Comparison of ENCODE assay signal across 1 cellular context in the genomic region with DNA sequence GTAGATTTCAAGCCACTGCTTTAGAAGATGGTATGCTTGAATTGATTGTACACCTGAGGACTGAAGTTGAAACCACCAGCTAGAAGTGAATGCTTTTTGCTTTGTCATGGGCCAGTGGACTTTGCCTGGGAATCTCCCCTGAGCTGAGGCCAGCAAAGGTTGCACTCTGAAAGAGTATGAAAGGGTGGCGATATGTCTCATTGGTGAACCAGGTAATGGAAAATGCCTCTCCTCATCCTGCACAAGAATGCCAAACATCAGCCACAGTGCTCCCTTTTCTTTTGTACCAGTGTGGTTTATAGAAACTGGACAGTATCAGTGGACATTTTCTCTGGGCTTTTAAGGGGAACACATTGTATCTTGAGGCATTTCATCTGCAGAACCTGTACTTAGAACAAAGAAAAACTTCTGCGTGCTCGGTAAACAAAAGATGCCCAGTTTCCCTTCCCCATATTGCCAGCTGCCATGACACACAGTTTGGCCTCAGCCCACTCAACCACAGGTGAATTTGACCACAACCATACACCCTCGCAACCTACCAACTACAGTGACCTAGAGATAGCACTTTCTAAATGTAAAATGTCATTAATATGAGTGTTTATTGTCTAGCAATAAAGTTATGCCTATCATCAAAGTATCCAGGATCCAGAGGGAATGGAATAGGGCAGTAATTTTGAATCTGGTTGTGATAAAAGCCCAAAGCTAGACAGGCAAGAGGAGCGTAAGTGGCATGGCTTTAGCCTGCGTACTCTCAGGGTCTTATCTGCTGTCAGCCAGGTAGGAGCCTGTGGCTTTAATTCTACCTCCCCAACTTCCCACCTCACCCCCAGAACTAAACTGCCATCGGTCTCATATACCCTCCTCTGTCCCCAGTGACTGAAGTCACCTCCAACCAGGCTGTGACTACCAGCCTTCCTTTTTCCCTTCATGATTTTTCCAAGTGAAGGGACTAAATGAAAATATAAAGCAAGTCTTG.
A peak's percentile ranks its signal among the peaks of the same experiment; 100 is the strongest.
TF ChIP-seq lines count a peak whose summit lies in the region.

No MANE protein-coding gene starts in this region.

TF ChIP-seq in HepG2, 621 proteins besides CTCF, POLR2A, EP300 and RAD21 (continued from another document and continues in another):
- TF ChIP-seq, protein P1, sequence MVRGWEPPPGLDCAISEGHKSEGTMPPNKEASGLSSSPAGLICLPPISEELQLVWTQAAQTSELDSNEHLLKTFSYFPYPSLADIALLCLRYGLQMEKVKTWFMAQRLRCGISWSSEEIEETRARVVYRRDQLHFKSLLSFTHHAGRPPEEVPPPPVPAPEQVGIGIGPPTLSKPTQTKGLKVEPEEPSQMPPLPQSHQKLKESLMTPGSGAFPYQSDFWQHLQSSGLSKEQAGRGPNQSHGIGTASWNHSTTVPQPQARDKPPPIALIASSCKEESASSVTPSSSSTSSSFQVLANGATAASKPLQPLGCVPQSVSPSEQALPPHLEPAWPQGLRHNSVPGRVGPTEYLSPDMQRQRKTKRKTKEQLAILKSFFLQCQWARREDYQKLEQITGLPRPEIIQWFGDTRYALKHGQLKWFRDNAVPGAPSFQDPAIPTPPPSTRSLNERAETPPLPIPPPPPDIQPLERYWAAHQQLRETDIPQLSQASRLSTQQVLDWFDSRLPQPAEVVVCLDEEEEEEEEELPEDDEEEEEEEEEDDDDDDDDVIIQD (CRISPR knock-in tag; IDR thresholded peaks at IDR 0.05; ENCODE audit: low read depth): peak; percentile 62; the same call in 1 of the 2 replicates
- TF ChIP-seq, protein P2, sequence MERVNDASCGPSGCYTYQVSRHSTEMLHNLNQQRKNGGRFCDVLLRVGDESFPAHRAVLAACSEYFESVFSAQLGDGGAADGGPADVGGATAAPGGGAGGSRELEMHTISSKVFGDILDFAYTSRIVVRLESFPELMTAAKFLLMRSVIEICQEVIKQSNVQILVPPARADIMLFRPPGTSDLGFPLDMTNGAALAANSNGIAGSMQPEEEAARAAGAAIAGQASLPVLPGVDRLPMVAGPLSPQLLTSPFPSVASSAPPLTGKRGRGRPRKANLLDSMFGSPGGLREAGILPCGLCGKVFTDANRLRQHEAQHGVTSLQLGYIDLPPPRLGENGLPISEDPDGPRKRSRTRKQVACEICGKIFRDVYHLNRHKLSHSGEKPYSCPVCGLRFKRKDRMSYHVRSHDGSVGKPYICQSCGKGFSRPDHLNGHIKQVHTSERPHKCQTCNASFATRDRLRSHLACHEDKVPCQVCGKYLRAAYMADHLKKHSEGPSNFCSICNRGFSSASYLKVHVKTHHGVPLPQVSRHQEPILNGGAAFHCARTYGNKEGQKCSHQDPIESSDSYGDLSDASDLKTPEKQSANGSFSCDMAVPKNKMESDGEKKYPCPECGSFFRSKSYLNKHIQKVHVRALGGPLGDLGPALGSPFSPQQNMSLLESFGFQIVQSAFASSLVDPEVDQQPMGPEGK (CRISPR knock-in tag; IDR thresholded peaks at IDR 0.05): no peak
- no peak for TF ChIP-seq ZNF235 (CRISPR knock-in tag; IDR thresholded peaks at IDR 0.05; ENCODE audit: borderline replicate concordance)
- peak; percentile 10; the same call in 1 of the 2 replicates for TF ChIP-seq ARNTL (CRISPR knock-in tag; IDR thresholded peaks at IDR 0.05)
- TF ChIP-seq, protein P3, sequence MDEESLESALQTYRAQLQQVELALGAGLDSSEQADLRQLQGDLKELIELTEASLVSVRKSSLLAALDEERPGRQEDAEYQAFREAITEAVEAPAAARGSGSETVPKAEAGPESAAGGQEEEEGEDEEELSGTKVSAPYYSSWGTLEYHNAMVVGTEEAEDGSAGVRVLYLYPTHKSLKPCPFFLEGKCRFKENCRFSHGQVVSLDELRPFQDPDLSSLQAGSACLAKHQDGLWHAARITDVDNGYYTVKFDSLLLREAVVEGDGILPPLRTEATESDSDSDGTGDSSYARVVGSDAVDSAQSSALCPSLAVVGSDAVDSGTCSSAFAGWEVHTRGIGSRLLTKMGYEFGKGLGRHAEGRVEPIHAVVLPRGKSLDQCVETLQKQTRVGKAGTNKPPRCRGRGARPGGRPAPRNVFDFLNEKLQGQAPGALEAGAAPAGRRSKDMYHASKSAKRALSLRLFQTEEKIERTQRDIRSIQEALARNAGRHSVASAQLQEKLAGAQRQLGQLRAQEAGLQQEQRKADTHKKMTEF (CRISPR knock-in tag; IDR thresholded peaks at IDR 0.05): peak; percentile 48; the same call in 1 of the 2 replicates
- TF ChIP-seq ZNF34 (CRISPR knock-in tag; IDR thresholded peaks at IDR 0.05; ENCODE audit: borderline replicate concordance): no peak
- no peak for TF ChIP-seq TP53 (CRISPR knock-in tag; conservative IDR thresholded peaks at IDR 0.05)
- TF ChIP-seq, protein P4, sequence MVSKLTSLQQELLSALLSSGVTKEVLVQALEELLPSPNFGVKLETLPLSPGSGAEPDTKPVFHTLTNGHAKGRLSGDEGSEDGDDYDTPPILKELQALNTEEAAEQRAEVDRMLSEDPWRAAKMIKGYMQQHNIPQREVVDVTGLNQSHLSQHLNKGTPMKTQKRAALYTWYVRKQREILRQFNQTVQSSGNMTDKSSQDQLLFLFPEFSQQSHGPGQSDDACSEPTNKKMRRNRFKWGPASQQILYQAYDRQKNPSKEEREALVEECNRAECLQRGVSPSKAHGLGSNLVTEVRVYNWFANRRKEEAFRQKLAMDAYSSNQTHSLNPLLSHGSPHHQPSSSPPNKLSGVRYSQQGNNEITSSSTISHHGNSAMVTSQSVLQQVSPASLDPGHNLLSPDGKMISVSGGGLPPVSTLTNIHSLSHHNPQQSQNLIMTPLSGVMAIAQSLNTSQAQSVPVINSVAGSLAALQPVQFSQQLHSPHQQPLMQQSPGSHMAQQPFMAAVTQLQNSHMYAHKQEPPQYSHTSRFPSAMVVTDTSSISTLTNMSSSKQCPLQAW (CRISPR knock-in tag; IDR thresholded peaks at IDR 0.05): no peak; the same call in 1 of the 2 replicates
- TF ChIP-seq, protein P5, sequence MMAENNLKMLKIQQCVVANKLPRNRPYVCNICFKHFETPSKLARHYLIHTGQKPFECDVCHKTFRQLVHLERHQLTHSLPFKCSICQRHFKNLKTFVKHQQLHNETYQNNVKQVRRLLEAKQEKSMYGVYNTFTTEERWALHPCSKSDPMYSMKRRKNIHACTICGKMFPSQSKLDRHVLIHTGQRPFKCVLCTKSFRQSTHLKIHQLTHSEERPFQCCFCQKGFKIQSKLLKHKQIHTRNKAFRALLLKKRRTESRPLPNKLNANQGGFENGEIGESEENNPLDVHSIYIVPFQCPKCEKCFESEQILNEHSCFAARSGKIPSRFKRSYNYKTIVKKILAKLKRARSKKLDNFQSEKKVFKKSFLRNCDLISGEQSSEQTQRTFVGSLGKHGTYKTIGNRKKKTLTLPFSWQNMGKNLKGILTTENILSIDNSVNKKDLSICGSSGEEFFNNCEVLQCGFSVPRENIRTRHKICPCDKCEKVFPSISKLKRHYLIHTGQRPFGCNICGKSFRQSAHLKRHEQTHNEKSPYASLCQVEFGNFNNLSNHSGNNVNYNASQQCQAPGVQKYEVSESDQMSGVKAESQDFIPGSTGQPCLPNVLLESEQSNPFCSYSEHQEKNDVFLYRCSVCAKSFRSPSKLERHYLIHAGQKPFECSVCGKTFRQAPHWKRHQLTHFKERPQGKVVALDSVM (CRISPR knock-in tag; IDR thresholded peaks at IDR 0.05): no peak
- no peak for TF ChIP-seq ZNF143 (CRISPR knock-in tag; IDR thresholded peaks at IDR 0.05)
- TF ChIP-seq, protein P6, sequence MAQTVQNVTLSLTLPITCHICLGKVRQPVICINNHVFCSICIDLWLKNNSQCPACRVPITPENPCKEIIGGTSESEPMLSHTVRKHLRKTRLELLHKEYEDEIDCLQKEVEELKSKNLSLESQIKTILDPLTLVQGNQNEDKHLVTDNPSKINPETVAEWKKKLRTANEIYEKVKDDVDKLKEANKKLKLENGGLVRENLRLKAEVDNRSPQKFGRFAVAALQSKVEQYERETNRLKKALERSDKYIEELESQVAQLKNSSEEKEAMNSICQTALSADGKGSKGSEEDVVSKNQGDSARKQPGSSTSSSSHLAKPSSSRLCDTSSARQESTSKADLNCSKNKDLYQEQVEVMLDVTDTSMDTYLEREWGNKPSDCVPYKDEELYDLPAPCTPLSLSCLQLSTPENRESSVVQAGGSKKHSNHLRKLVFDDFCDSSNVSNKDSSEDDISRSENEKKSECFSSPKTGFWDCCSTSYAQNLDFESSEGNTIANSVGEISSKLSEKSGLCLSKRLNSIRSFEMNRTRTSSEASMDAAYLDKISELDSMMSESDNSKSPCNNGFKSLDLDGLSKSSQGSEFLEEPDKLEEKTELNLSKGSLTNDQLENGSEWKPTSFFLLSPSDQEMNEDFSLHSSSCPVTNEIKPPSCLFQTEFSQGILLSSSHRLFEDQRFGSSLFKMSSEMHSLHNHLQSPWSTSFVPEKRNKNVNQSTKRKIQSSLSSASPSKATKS (CRISPR knock-in tag; IDR thresholded peaks at IDR 0.05): no peak
- TF ChIP-seq SRF (IDR thresholded peaks at IDR 0.05; ENCODE audit: low read depth, low read length): no peak
- TF ChIP-seq, protein P7, sequence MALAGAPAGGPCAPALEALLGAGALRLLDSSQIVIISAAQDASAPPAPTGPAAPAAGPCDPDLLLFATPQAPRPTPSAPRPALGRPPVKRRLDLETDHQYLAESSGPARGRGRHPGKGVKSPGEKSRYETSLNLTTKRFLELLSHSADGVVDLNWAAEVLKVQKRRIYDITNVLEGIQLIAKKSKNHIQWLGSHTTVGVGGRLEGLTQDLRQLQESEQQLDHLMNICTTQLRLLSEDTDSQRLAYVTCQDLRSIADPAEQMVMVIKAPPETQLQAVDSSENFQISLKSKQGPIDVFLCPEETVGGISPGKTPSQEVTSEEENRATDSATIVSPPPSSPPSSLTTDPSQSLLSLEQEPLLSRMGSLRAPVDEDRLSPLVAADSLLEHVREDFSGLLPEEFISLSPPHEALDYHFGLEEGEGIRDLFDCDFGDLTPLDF (CRISPR knock-in tag; IDR thresholded peaks at IDR 0.05): no peak
- peak; percentile 94 for TF ChIP-seq HNF4G (IDR thresholded peaks at IDR 0.05; ENCODE audit: borderline replicate concordance, low read depth, low read length)
- TF ChIP-seq HNF4G (CRISPR knock-in tag; IDR thresholded peaks at IDR 0.05; ENCODE audit: borderline replicate concordance, low read depth): peak; percentile 93; the same call in 1 of the 2 replicates
- no peak for TF ChIP-seq TCF7L2 (IDR thresholded peaks at IDR 0.05; ENCODE audit: low read depth, low read length)
- no peak for TF ChIP-seq SRY (CRISPR knock-in tag; IDR thresholded peaks at IDR 0.05)
- TF ChIP-seq, protein P8, sequence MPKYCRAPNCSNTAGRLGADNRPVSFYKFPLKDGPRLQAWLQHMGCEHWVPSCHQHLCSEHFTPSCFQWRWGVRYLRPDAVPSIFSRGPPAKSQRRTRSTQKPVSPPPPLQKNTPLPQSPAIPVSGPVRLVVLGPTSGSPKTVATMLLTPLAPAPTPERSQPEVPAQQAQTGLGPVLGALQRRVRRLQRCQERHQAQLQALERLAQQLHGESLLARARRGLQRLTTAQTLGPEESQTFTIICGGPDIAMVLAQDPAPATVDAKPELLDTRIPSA (CRISPR knock-in tag; IDR thresholded peaks at IDR 0.05; ENCODE audit: borderline replicate concordance): no peak
- TF ChIP-seq AGO2 (optimal IDR thresholded peaks at IDR 0.05; ENCODE audit: low read depth, low read length): no peak
- TF ChIP-seq, protein P9, sequence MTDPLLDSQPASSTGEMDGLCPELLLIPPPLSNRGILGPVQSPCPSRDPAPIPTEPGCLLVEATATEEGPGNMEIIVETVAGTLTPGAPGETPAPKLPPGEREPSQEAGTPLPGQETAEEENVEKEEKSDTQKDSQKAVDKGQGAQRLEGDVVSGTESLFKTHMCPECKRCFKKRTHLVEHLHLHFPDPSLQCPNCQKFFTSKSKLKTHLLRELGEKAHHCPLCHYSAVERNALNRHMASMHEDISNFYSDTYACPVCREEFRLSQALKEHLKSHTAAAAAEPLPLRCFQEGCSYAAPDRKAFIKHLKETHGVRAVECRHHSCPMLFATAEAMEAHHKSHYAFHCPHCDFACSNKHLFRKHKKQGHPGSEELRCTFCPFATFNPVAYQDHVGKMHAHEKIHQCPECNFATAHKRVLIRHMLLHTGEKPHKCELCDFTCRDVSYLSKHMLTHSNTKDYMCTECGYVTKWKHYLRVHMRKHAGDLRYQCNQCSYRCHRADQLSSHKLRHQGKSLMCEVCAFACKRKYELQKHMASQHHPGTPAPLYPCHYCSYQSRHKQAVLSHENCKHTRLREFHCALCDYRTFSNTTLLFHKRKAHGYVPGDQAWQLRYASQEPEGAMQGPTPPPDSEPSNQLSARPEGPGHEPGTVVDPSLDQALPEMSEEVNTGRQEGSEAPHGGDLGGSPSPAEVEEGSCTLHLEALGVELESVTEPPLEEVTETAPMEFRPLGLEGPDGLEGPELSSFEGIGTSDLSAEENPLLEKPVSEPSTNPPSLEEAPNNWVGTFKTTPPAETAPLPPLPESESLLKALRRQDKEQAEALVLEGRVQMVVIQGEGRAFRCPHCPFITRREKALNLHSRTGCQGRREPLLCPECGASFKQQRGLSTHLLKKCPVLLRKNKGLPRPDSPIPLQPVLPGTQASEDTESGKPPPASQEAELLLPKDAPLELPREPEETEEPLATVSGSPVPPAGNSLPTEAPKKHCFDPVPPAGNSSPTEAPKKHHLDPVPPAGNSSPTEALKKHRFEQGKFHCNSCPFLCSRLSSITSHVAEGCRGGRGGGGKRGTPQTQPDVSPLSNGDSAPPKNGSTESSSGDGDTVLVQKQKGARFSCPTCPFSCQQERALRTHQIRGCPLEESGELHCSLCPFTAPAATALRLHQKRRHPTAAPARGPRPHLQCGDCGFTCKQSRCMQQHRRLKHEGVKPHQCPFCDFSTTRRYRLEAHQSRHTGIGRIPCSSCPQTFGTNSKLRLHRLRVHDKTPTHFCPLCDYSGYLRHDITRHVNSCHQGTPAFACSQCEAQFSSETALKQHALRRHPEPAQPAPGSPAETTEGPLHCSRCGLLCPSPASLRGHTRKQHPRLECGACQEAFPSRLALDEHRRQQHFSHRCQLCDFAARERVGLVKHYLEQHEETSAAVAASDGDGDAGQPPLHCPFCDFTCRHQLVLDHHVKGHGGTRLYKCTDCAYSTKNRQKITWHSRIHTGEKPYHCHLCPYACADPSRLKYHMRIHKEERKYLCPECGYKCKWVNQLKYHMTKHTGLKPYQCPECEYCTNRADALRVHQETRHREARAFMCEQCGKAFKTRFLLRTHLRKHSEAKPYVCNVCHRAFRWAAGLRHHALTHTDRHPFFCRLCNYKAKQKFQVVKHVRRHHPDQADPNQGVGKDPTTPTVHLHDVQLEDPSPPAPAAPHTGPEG (CRISPR knock-in tag; IDR thresholded peaks at IDR 0.05): no peak
- no peak for TF ChIP-seq ETV6 (CRISPR knock-in tag; conservative IDR thresholded peaks at IDR 0.05)
- TF ChIP-seq, protein P10, sequence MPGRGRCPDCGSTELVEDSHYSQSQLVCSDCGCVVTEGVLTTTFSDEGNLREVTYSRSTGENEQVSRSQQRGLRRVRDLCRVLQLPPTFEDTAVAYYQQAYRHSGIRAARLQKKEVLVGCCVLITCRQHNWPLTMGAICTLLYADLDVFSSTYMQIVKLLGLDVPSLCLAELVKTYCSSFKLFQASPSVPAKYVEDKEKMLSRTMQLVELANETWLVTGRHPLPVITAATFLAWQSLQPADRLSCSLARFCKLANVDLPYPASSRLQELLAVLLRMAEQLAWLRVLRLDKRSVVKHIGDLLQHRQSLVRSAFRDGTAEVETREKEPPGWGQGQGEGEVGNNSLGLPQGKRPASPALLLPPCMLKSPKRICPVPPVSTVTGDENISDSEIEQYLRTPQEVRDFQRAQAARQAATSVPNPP (CRISPR knock-in tag; IDR thresholded peaks at IDR 0.05): no peak
- no peak for TF ChIP-seq ZNF543 (CRISPR knock-in tag; IDR thresholded peaks at IDR 0.05)
- peak; percentile 58; the same call in 1 of the 2 replicates for TF ChIP-seq ZNF652 (CRISPR knock-in tag; IDR thresholded peaks at IDR 0.05; ENCODE audit: borderline replicate concordance, low read depth)
